19 cellular contexts compared by ENCODE assay signal in genomic region chr9:130284690-130285089, GRCh38. TPM values are rescaled to one million over a fixed set of nuclear protein-coding genes. Genes with fewer than 3 reads are reported as not detected.
DNase-seq lines count a peak whose midpoint lies in the region; ATAC-seq and TF ChIP-seq lines count a peak whose summit lies in the region.
"Had no signal": no experiment of that assay in that cellular context is flagged by ENCODE, and none has a peak within 500 bp of the region (broad histone marks: within the 10 kb centered on the region; RNA-seq: fewer than 3 reads in every experiment).

No MANE protein-coding gene starts in this region.

- ATAC-seq in heart right ventricle (no peak), gastrocnemius medialis (no peak), GM21723 (IDR thresholded peaks at IDR 0.05; ENCODE audit: unreplicated experiment) (no peak)
- ATAC-seq: CD8-positive, alpha-beta T cell; HepG2 had no signal

- H3K27ac ChIP-seq in heart right ventricle = peak overlapping the region in 1 of 10 donors; percentile 0
- H3K27ac ChIP-seq in trophoblast cell (ENCODE audit: low read depth, low read length) = no peak overlapping the region
- H3K27ac ChIP-seq in gastrocnemius medialis = peak overlapping the region; percentile 0 to 37 (median 12)
- peak overlapping the region; percentile 59 for H3K27ac ChIP-seq in vagina
- H3K27ac ChIP-seq: BLaER1 treated with 17β-estradiol and CSF1 and Interleukin-3, amounts not matched to agents 10 nM and 100 nM; GM23248 had no signal

- peaks cover 0 to 35% (median 13%) of the 10 kb centered on the region in 7 donors for H3K27me3 ChIP-seq in heart right ventricle
- H3K27me3 ChIP-seq in trophoblast cell (ENCODE audit: insufficient read depth, low read length) = no peaks in the 10 kb centered on the region
- peaks cover 22 to 52% (median 47%) of the 10 kb centered on the region in 3 donors for H3K27me3 ChIP-seq in gastrocnemius medialis
- no peaks in the 10 kb centered on the region for H3K27me3 ChIP-seq in vagina
- H3K27me3 ChIP-seq: BLaER1 treated with 17β-estradiol and CSF1 and Interleukin-3, amounts not matched to agents 10 nM and 100 nM had no signal

- H3K79me1 ChIP-seq in trophoblast cell (ENCODE audit: low read length) = no peaks in the 10 kb centered on the region

- H3K9ac ChIP-seq in trophoblast cell (ENCODE audit: low read length) = no peak overlapping the region
- H3K9ac ChIP-seq: BLaER1 treated with 17β-estradiol and CSF1 and Interleukin-3, amounts not matched to agents 10 nM and 100 nM; GM23248 had no signal

- no peak overlapping the region for H4K8ac ChIP-seq in trophoblast cell (ENCODE audit: low read depth, low read length)

- no peak overlapping the region for H2BK120ac ChIP-seq in trophoblast cell (ENCODE audit: insufficient read depth, low read length, poor library complexity)

- 92 to 95% methylated on average over 7 of the region's 7 CpGs for WGBS in heart right ventricle, 2 donors
- no CpG with 5 or more reads among the region's 7 CpGs for WGBS in trophoblast cell (ENCODE audit: extremely low coverage, insufficient coverage, insufficient read length)

- no peaks in the 10 kb centered on the region for H3K79me2 ChIP-seq in trophoblast cell (ENCODE audit: control insufficient read depth, insufficient read depth, low read length, poor library complexity)

- no peak overlapping the region for H4K12ac ChIP-seq in trophoblast cell (ENCODE audit: low read depth, low read length)

- no peak for TF ChIP-seq POLR2A in gastrocnemius medialis (IDR thresholded peaks at IDR 0.05)
- no peak for TF ChIP-seq POLR2A in vagina (IDR thresholded peaks at IDR 0.05)

- H4K91ac ChIP-seq in trophoblast cell (ENCODE audit: low read depth, low read length) = peak overlapping the region; percentile 36

- H2BK5ac ChIP-seq in trophoblast cell (ENCODE audit: low read depth, low read length, poor library complexity) = no peak overlapping the region

- peaks cover 5 to 62% (median 25%) of the 10 kb centered on the region in 9 donors for H3K4me1 ChIP-seq in heart right ventricle
- H3K4me1 ChIP-seq in trophoblast cell (ENCODE audit: control insufficient read depth in 1 of 2, insufficient read depth in 2 of 2, low read length in 2 of 2) = peaks cover 4 to 5% of the 10 kb centered on the region in 2 experiments
- peaks cover 3 to 7% of the 10 kb centered on the region in 2 donors for H3K4me1 ChIP-seq in gastrocnemius medialis
- peaks cover 50% of the 10 kb centered on the region for H3K4me1 ChIP-seq in vagina
- H3K4me1 ChIP-seq: BLaER1 treated with 17β-estradiol and CSF1 and Interleukin-3, amounts not matched to agents 10 nM and 100 nM had no signal

- H3K4me2 ChIP-seq in trophoblast cell (ENCODE audit: low read length) = no peak overlapping the region
- H3K4me2 ChIP-seq: BLaER1 treated with 17β-estradiol and CSF1 and Interleukin-3, amounts not matched to agents 10 nM and 100 nM had no signal

- no peak overlapping the region for H3K4ac ChIP-seq in trophoblast cell (ENCODE audit: low read depth, low read length)

- H3K23ac ChIP-seq in trophoblast cell (ENCODE audit: low read length) = no peak overlapping the region

- H2AK5ac ChIP-seq in trophoblast cell (ENCODE audit: low read length) = no peak overlapping the region

- H3K14ac ChIP-seq in trophoblast cell (ENCODE audit: low read length) = no peak overlapping the region

- DNase-seq in cardiac septum (ENCODE audit: low spot score) (peak; percentile 46), heart right ventricle (no peak), trophoblast cell (no peak), gastrocnemius medialis (no peak), vagina (ENCODE audit: extremely low spot score in 2 of 2) (no peak), ACHN (no peak), NCI-H1436 (lab: John Stamatoyannopoulos, UW) (no peak)
- DNase-seq: 8988T; Calu3; CD8-positive, alpha-beta T cell; DMS79 treated with DMSO at 0.1 percent for 48 hours; GF-D8; GM23248; HCEC 1CT had no signal

- H3K9me3 ChIP-seq in heart right ventricle = no peaks in the 10 kb centered on the region
- H3K9me3 ChIP-seq in trophoblast cell (ENCODE audit: insufficient read depth, low read depth, low read length) = no peaks in the 10 kb centered on the region
- H3K9me3 ChIP-seq in gastrocnemius medialis = no peaks in the 10 kb centered on the region
- H3K9me3 ChIP-seq in vagina = no peaks in the 10 kb centered on the region
- H3K9me3 ChIP-seq: BLaER1 treated with 17β-estradiol and CSF1 and Interleukin-3, amounts not matched to agents 10 nM and 100 nM had no signal

- intact Hi-C loops in cardiac septum (cut with DNase I) = no loop called here
- intact Hi-C loops in heart right ventricle (cut with DNase I) = no loop called here
- intact Hi-C loops in gastrocnemius medialis (cut with DNase I; ENCODE audit: low total_unique reads) = no loop called here
- intact Hi-C loops in vagina (cut with DNase I) = no loop called here

- H3K36me3 ChIP-seq in heart right ventricle (no peaks in the 10 kb centered on the region), trophoblast cell (ENCODE audit: control insufficient read depth in 1 of 2, insufficient read depth in 2 of 2, low read length in 2 of 2) (no peaks in the 10 kb centered on the region), gastrocnemius medialis (no peaks in the 10 kb centered on the region), vagina (no peaks in the 10 kb centered on the region)
- H3K36me3 ChIP-seq: BLaER1 treated with 17β-estradiol and CSF1 and Interleukin-3, amounts not matched to agents 10 nM and 100 nM had no signal

- H2AFZ ChIP-seq in trophoblast cell (ENCODE audit: insufficient read depth, low read length, poor library complexity) = no peak overlapping the region
- H2AFZ ChIP-seq: GM23248 had no signal

- TF ChIP-seq CTCF in heart right ventricle (IDR thresholded peaks at IDR 0.05) (no peak), gastrocnemius medialis (IDR thresholded peaks at IDR 0.05 in 4 of 5, conservative IDR thresholded peaks at IDR 0.05 in 1 of 5) (no peak), vagina (IDR thresholded peaks at IDR 0.05) (no peak)

- in situ Hi-C loops in gastrocnemius medialis (cut with MboI; ENCODE audit: low sequenced_read_pairs in 4 of 4) = no loop called here
- in situ Hi-C loops in ACHN (cut with HindIII; ENCODE audit: low pct_ligation_motif_present, low pct_unique_long_range_greater_than_20kb, low sequenced_read_pairs) = no loop called here

- H2BK12ac ChIP-seq in trophoblast cell (ENCODE audit: low read length) = no peak overlapping the region

- H3K4me3 ChIP-seq in heart right ventricle (no peak overlapping the region), trophoblast cell (ENCODE audit: low read depth, low read length) (no peak overlapping the region), gastrocnemius medialis (no peak overlapping the region), vagina (no peak overlapping the region)
- H3K4me3 ChIP-seq: BLaER1 treated with 17β-estradiol and CSF1 and Interleukin-3, amounts not matched to agents 10 nM and 100 nM; GM23248 had no signal

- H3K18ac ChIP-seq in trophoblast cell (ENCODE audit: low read length) = no peak overlapping the region

RNA-seq across cellular contexts. Expression of gene HMCN2, which starts 19.1 kb away (rescaled TPM):
- 5.3 TPM for total RNA-seq in cardiac septum
- total RNA-seq in heart right ventricle = 1 to 10 TPM; 2.6 to 6.1 (median 4.9) TPM
- polyA plus RNA-seq in heart right ventricle = 10 to 100 TPM in 1 of 2 donors, 1 to 10 TPM in 1; 6.2 to 10.2 TPM
- 3.2 and 3.6 TPM in 2 replicates for polyA plus RNA-seq in trophoblast cell (2013)
- total RNA-seq in gastrocnemius medialis = 1 to 10 TPM; 1.9 to 8.5 (median 7.7) TPM
- 5.2 TPM for total RNA-seq in vagina
- total RNA-seq: B cell; Calu3; CD8-positive, alpha-beta T cell; GM23248 had no signal
- polyA plus RNA-seq: GM23248, HepG2, IgD-negative memory B cell had no signal
